In the genomic region with DNA sequence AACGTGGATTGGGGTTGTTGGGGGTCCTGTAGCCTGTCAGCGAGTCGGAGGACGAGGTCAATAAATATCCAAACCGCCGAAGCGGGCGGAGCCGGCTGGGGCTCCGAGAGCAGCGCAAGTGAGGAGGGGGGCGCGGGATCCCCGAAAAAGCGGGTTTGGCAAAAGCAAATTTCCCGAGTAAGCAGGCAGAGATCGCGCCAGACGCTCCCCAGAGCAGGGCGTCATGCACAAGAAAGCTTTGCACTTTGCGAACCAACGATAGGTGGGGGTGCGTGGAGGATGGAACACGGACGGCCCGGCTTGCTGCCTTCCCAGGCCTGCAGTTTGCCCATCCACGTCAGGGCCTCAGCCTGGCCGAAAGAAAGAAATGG, we compare ENCODE assay signal across 7 cellular contexts. TPM values are rescaled to one million over a fixed set of nuclear protein-coding genes. Genes with fewer than 3 reads are reported as not detected.
DNase-seq lines count a peak whose midpoint lies in the region; ATAC-seq, FAIRE-seq and TF ChIP-seq lines count a peak whose summit lies in the region.

No MANE protein-coding gene starts in this region.

- H3K9ac ChIP-seq in parathyroid adenoma = no peak overlapping the region

- no CpG with 5 or more reads among the region's 28 CpGs for WGBS in gastroesophageal sphincter (ENCODE audit: low coverage in 1 of 2), 2 donors

- TF ChIP-seq EP300 in gastroesophageal sphincter (IDR thresholded peaks at IDR 0.05) = no peak

- H3K79me2 ChIP-seq in parathyroid adenoma = peaks cover 13% of the 10 kb centered on the region

- peak overlapping the region; percentile 81 for H3K27ac Mint-ChIP-seq in activated T-helper 17 cell treated with anti-CD3 and anti-CD28 coated beads, Interleukin-2, amount 50 U/mL, for 72 hours

- TF ChIP-seq CTCF in gastroesophageal sphincter (IDR thresholded peaks at IDR 0.05) = no peak
- TF ChIP-seq CTCF in parathyroid adenoma (IDR thresholded peaks at IDR 0.05) = no peak

- H3K4me1 Mint-ChIP-seq in activated T-helper 17 cell treated with anti-CD3 and anti-CD28 coated beads, Interleukin-2, amount 50 U/mL, for 72 hours = peaks cover 6% of the 10 kb centered on the region

- peak overlapping the region; percentile 92 for H2AFZ ChIP-seq in parathyroid adenoma

- DNase-seq in GM12892 (ENCODE audit: insufficient read length) (no peak), LoVo (ENCODE audit: low spot score) (peak; percentile 19), NCI-H2081 (lab: John Stamatoyannopoulos, UW) (no peak)

- H3K9me3 ChIP-seq in gastroesophageal sphincter (no peaks in the 10 kb centered on the region), parathyroid adenoma (ENCODE audit: control insufficient read depth, low read length) (no peaks in the 10 kb centered on the region)

- no peaks in the 10 kb centered on the region for H3K27me3 Mint-ChIP-seq in activated T-helper 17 cell treated with anti-CD3 and anti-CD28 coated beads, Interleukin-2, amount 50 U/mL, for 72 hours

- peaks cover 3 to 62% (median 30%) of the 10 kb centered on the region in 3 donors for H3K4me1 ChIP-seq in gastroesophageal sphincter
- peaks cover 24% of the 10 kb centered on the region for H3K4me1 ChIP-seq in parathyroid adenoma

- TF ChIP-seq POLR2A in GM12892 (IDR thresholded peaks at IDR 0.05; ENCODE audit: low read depth, low read length) = no peak
- no peak for TF ChIP-seq POLR2A in gastroesophageal sphincter (IDR thresholded peaks at IDR 0.05)

- H3K36me3 Mint-ChIP-seq in activated T-helper 17 cell treated with anti-CD3 and anti-CD28 coated beads, Interleukin-2, amount 50 U/mL, for 72 hours (ENCODE audit: low read depth) = peaks cover 6% of the 10 kb centered on the region

- H3K27me3 ChIP-seq in gastroesophageal sphincter = no peaks in the 10 kb centered on the region
- no peaks in the 10 kb centered on the region for H3K27me3 ChIP-seq in parathyroid adenoma (ENCODE audit: control insufficient read depth, insufficient read depth, low read length)

- peak overlapping the region; percentile 98 for H3K4me2 ChIP-seq in parathyroid adenoma (ENCODE audit: low read length)

- H3K36me3 ChIP-seq in gastroesophageal sphincter (peaks cover 0 to 30% of the 10 kb centered on the region in 2 donors), parathyroid adenoma (ENCODE audit: control insufficient read depth, insufficient read depth, low read length) (no peaks in the 10 kb centered on the region)

- ATAC-seq in activated T-helper 17 cell treated with anti-CD3 and anti-CD28 coated beads, Interleukin-2, amount 50 U/mL, for 72 hours (replicated peaks) = peak; percentile 32
- ATAC-seq in gastroesophageal sphincter = no peak
- ATAC-seq in GM21737 (IDR thresholded peaks at IDR 0.05; ENCODE audit: unreplicated experiment) = no peak

- no peaks in the 10 kb centered on the region for H3K9me3 Mint-ChIP-seq in activated T-helper 17 cell treated with anti-CD3 and anti-CD28 coated beads, Interleukin-2, amount 50 U/mL, for 72 hours

- H3K27ac ChIP-seq in gastroesophageal sphincter (peak overlapping the region; percentile 88 to 99 (median 98)), parathyroid adenoma (peak overlapping the region; percentile 90)

- peak overlapping the region; percentile 84 for H3K4me3 Mint-ChIP-seq in activated T-helper 17 cell treated with anti-CD3 and anti-CD28 coated beads, Interleukin-2, amount 50 U/mL, for 72 hours

- H3K4me3 ChIP-seq in gastroesophageal sphincter (peak overlapping the region; percentile 34 to 93), parathyroid adenoma (ENCODE audit: low read depth, low read length) (peak overlapping the region; percentile 82)

- peak; percentile 38 for FAIRE-seq in GM12892 (lab: Jason Lieb, UNC)

RNA-seq across cellular contexts. Expression of a gene that starts 0.8 kb away (rescaled TPM):
- polyA plus RNA-seq in GM12892 (2012; ENCODE audit: missing spikeins) = not detected
- 1 to 10 TPM; 1.2 to 2.4 TPM for total RNA-seq in activated T-helper 17 cell treated with anti-CD3 and anti-CD28 coated beads, Interleukin-2, amount 50 U/mL, for 72 hours
- total RNA-seq in gastroesophageal sphincter = 10 to 100 TPM; 13.2 to 33.1 (median 23.7) TPM

RNA-seq across cellular contexts. Expression of a gene that starts 12.5 kb away (rescaled TPM):
- polyA plus RNA-seq in GM12892 (2012; ENCODE audit: missing spikeins) = 16.2 TPM
- total RNA-seq in activated T-helper 17 cell treated with anti-CD3 and anti-CD28 coated beads, Interleukin-2, amount 50 U/mL, for 72 hours = 10 to 100 TPM; 18.1 to 24.6 TPM
- total RNA-seq in gastroesophageal sphincter = 100 to 1,000 TPM; 223 to 464 (median 330) TPM

RNA-seq across cellular contexts. Expression of a gene that starts 22.8 kb away (rescaled TPM):
- polyA plus RNA-seq in GM12892 (2012; ENCODE audit: missing spikeins) = 13.4 TPM
- 10 to 100 TPM; 33.1 to 38.9 TPM for total RNA-seq in activated T-helper 17 cell treated with anti-CD3 and anti-CD28 coated beads, Interleukin-2, amount 50 U/mL, for 72 hours
- 10 to 100 TPM; 41.5 to 75.5 (median 59.4) TPM for total RNA-seq in gastroesophageal sphincter

RNA-seq across cellular contexts. Expression of a gene that starts 36.6 kb away (rescaled TPM):
- not detected for polyA plus RNA-seq in GM12892 (2012; ENCODE audit: missing spikeins)
- under 1 TPM in 1 of 2 donors, not detected in 1; 0.37 TPM for total RNA-seq in activated T-helper 17 cell treated with anti-CD3 and anti-CD28 coated beads, Interleukin-2, amount 50 U/mL, for 72 hours
- not detected for total RNA-seq in gastroesophageal sphincter

RNA-seq across cellular contexts. Expression of a gene that starts 39.1 kb away (rescaled TPM):
- polyA plus RNA-seq in GM12892 (2012; ENCODE audit: missing spikeins) = 7.3 TPM
- total RNA-seq in activated T-helper 17 cell treated with anti-CD3 and anti-CD28 coated beads, Interleukin-2, amount 50 U/mL, for 72 hours = 10 to 100 TPM; 39.4 to 44.3 TPM
- total RNA-seq in gastroesophageal sphincter = 10 to 100 TPM; 12.1 to 20.5 (median 14.9) TPM

Comparison
In these comparisons a context has a peak if more than half of its experiments do, and no peak if none do; other contexts are left out.
1. RNA of a gene that starts 0.8 kb away (total RNA-seq): 13.2 to 33.1 TPM in gastroesophageal sphincter; 1.2 to 2.4 TPM in activated T-helper 17 cell treated with anti-CD3 and anti-CD28 coated beads, Interleukin-2, amount 50 U/mL, for 72 hours; every median in the first group is over 4 times any median in the second.
2. RNA of a gene that starts 12.5 kb away (total RNA-seq): 223 to 464 TPM in gastroesophageal sphincter; 18.1 to 24.6 TPM in activated T-helper 17 cell treated with anti-CD3 and anti-CD28 coated beads, Interleukin-2, amount 50 U/mL, for 72 hours; every median in the first group is over 4 times any median in the second.